ENCODE assay signal across 1 cellular context in the genomic region with DNA sequence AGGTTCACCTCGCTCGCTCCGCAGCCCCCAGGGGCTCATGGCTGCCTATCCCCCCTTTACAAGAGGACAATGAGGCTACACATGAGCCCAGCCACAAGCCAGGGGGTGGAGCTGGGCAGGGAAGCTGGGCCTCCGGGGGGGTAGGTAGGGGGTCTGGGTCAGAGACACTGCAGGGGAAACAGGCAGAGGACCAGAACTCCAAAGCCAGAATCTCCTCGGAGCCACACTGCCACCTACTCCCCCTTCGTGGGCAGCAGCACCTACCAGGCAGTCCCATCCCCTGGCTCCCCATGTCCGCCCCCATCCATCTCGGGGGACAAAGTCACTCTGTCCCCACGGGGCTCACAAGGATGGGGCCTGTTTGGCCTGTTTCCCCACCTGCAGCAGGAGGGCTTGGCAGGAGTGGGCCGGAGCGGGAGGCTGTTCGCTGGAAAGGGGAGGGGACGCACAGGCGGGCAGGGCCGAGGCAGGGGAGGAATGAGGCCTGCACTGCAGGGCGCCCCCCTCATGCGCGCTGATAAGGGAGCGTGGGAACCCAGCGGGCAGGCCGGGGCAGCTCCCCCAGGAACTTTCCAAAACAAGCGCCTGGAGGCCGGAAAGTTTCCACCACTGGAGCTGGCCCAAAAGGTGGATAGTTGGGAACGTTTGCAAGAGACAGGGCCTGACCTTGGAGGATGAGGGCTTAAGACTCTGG.
A peak's percentile ranks its signal among the peaks of the same experiment; 100 is the strongest.
TF ChIP-seq lines count a peak whose summit lies in the region.

No MANE protein-coding gene starts in this region.

TF ChIP-seq in K562, 482 proteins besides CTCF, POLR2A, EP300 and RAD21 (continued from another document and continues in another):
- TF ChIP-seq, protein P1, sequence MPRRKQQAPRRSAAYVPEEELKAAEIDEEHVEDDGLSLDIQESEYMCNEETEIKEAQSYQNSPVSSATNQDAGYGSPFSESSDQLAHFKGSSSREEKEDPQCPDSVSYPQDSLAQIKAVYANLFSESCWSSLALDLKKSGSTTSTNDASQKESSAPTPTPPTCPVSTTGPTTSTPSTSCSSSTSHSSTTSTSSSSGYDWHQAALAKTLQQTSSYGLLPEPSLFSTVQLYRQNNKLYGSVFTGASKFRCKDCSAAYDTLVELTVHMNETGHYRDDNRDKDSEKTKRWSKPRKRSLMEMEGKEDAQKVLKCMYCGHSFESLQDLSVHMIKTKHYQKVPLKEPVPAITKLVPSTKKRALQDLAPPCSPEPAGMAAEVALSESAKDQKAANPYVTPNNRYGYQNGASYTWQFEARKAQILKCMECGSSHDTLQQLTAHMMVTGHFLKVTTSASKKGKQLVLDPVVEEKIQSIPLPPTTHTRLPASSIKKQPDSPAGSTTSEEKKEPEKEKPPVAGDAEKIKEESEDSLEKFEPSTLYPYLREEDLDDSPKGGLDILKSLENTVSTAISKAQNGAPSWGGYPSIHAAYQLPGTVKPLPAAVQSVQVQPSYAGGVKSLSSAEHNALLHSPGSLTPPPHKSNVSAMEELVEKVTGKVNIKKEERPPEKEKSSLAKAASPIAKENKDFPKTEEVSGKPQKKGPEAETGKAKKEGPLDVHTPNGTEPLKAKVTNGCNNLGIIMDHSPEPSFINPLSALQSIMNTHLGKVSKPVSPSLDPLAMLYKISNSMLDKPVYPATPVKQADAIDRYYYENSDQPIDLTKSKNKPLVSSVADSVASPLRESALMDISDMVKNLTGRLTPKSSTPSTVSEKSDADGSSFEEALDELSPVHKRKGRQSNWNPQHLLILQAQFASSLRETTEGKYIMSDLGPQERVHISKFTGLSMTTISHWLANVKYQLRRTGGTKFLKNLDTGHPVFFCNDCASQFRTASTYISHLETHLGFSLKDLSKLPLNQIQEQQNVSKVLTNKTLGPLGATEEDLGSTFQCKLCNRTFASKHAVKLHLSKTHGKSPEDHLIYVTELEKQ (CRISPR knock-in tag; IDR thresholded peaks at IDR 0.05) = no peak
- TF ChIP-seq, protein P2, sequence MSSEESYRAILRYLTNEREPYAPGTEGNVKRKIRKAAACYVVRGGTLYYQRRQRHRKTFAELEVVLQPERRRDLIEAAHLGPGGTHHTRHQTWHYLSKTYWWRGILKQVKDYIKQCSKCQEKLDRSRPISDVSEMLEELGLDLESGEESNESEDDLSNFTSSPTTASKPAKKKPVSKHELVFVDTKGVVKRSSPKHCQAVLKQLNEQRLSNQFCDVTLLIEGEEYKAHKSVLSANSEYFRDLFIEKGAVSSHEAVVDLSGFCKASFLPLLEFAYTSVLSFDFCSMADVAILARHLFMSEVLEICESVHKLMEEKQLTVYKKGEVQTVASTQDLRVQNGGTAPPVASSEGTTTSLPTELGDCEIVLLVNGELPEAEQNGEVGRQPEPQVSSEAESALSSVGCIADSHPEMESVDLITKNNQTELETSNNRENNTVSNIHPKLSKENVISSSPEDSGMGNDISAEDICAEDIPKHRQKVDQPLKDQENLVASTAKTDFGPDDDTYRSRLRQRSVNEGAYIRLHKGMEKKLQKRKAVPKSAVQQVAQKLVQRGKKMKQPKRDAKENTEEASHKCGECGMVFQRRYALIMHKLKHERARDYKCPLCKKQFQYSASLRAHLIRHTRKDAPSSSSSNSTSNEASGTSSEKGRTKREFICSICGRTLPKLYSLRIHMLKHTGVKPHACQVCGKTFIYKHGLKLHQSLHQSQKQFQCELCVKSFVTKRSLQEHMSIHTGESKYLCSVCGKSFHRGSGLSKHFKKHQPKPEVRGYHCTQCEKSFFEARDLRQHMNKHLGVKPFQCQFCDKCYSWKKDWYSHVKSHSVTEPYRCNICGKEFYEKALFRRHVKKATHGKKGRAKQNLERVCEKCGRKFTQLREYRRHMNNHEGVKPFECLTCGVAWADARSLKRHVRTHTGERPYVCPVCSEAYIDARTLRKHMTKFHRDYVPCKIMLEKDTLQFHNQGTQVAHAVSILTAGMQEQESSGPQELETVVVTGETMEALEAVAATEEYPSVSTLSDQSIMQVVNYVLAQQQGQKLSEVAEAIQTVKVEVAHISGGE (CRISPR knock-in tag; IDR thresholded peaks at IDR 0.05) = peak in 1 of 3 experiments; percentile 47; a peak in 1 of 6 replicates
- TF ChIP-seq ZNF224 (CRISPR knock-in tag; IDR thresholded peaks at IDR 0.05) = no peak
- TF ChIP-seq, protein P3, sequence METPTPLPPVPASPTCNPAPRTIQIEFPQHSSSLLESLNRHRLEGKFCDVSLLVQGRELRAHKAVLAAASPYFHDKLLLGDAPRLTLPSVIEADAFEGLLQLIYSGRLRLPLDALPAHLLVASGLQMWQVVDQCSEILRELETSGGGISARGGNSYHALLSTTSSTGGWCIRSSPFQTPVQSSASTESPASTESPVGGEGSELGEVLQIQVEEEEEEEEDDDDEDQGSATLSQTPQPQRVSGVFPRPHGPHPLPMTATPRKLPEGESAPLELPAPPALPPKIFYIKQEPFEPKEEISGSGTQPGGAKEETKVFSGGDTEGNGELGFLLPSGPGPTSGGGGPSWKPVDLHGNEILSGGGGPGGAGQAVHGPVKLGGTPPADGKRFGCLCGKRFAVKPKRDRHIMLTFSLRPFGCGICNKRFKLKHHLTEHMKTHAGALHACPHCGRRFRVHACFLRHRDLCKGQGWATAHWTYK (CRISPR knock-in tag; IDR thresholded peaks at IDR 0.05) = peak; percentile 82
- no peak for TF ChIP-seq THRAP3 (IDR thresholded peaks at IDR 0.05; ENCODE audit: borderline replicate concordance)
- peak; percentile 39 for TF ChIP-seq FIP1L1 (IDR thresholded peaks at IDR 0.05; ENCODE audit: low read depth, low read length, poor library complexity, severe bottlenecking)
- TF ChIP-seq POLR2AphosphoS5 (IDR thresholded peaks at IDR 0.05; ENCODE audit: control insufficient read depth, insufficient read depth, low read depth, low read length) = 0 out of 2 replicates have a peak, but pooled peaks have one; percentile 43
- 0 out of 2 replicates have a peak, but pooled peaks have one; percentile 51 for TF ChIP-seq SOX6 (IDR thresholded peaks at IDR 0.05)
- peak; percentile 90; the same call in 1 of the 2 replicates for TF ChIP-seq MTA3 (IDR thresholded peaks at IDR 0.05; ENCODE audit: borderline replicate concordance)
- TF ChIP-seq, protein P4, sequence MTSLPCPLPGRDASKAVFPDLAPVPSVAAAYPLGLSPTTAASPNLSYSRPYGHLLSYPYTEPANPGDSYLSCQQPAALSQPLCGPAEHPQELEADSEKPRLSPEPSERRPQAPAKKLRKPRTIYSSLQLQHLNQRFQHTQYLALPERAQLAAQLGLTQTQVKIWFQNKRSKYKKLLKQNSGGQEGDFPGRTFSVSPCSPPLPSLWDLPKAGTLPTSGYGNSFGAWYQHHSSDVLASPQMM (CRISPR knock-in tag; IDR thresholded peaks at IDR 0.05) = no peak
- TF ChIP-seq, protein P5, sequence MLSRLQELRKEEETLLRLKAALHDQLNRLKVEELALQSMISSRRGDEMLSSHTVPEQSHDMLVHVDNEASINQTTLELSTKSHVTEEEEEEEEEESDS (CRISPR knock-in tag; IDR thresholded peaks at IDR 0.05) = no peak
- 0 out of 2 replicates have a peak, but pooled peaks have one; percentile 19 for TF ChIP-seq FOXM1 (IDR thresholded peaks at IDR 0.05; ENCODE audit: low read depth)
- no peak for TF ChIP-seq FOXM1 (CRISPR knock-in tag; IDR thresholded peaks at IDR 0.05; ENCODE audit: low read depth)
- TF ChIP-seq, protein P6, sequence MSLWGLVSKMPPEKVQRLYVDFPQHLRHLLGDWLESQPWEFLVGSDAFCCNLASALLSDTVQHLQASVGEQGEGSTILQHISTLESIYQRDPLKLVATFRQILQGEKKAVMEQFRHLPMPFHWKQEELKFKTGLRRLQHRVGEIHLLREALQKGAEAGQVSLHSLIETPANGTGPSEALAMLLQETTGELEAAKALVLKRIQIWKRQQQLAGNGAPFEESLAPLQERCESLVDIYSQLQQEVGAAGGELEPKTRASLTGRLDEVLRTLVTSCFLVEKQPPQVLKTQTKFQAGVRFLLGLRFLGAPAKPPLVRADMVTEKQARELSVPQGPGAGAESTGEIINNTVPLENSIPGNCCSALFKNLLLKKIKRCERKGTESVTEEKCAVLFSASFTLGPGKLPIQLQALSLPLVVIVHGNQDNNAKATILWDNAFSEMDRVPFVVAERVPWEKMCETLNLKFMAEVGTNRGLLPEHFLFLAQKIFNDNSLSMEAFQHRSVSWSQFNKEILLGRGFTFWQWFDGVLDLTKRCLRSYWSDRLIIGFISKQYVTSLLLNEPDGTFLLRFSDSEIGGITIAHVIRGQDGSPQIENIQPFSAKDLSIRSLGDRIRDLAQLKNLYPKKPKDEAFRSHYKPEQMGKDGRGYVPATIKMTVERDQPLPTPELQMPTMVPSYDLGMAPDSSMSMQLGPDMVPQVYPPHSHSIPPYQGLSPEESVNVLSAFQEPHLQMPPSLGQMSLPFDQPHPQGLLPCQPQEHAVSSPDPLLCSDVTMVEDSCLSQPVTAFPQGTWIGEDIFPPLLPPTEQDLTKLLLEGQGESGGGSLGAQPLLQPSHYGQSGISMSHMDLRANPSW (CRISPR knock-in tag; IDR thresholded peaks at IDR 0.05) = 0 out of 2 replicates have a peak, but pooled peaks have one; percentile 81
- TF ChIP-seq ETV5 (CRISPR knock-in tag; IDR thresholded peaks at IDR 0.05; ENCODE audit: low read depth) = peak; percentile 59
- no peak for TF ChIP-seq RBBP5 (IDR thresholded peaks at IDR 0.05; ENCODE audit: borderline replicate concordance, insufficient read depth, low read length, poor library complexity, severe bottlenecking)
- TF ChIP-seq KAT7 (CRISPR knock-in tag; IDR thresholded peaks at IDR 0.05; ENCODE audit: borderline replicate concordance) = no peak
- TF ChIP-seq TBL1XR1 (IDR thresholded peaks at IDR 0.05; ENCODE audit: low read length in 2 of 2) = peak; percentile 38 to 63; a peak in 2 of 4 replicates
- no peak for TF ChIP-seq ZNF561 (CRISPR knock-in tag; conservative IDR thresholded peaks at IDR 0.05)
- TF ChIP-seq EP400 (IDR thresholded peaks at IDR 0.05) = peak; percentile 48
- TF ChIP-seq, protein P7, sequence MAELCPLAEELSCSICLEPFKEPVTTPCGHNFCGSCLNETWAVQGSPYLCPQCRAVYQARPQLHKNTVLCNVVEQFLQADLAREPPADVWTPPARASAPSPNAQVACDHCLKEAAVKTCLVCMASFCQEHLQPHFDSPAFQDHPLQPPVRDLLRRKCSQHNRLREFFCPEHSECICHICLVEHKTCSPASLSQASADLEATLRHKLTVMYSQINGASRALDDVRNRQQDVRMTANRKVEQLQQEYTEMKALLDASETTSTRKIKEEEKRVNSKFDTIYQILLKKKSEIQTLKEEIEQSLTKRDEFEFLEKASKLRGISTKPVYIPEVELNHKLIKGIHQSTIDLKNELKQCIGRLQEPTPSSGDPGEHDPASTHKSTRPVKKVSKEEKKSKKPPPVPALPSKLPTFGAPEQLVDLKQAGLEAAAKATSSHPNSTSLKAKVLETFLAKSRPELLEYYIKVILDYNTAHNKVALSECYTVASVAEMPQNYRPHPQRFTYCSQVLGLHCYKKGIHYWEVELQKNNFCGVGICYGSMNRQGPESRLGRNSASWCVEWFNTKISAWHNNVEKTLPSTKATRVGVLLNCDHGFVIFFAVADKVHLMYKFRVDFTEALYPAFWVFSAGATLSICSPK (IDR thresholded peaks at IDR 0.05; ENCODE audit: borderline replicate concordance) = no peak
- peak; percentile 23; the same call in 1 of the 2 replicates for TF ChIP-seq MEF2D (tag; conservative IDR thresholded peaks at IDR 0.05; ENCODE audit: low read depth)
- no peak for TF ChIP-seq MIER1 (IDR thresholded peaks at IDR 0.05; ENCODE audit: low read depth)
- TF ChIP-seq SRSF9 (IDR thresholded peaks at IDR 0.05; ENCODE audit: borderline replicate concordance, low read depth, low read length) = no peak
- TF ChIP-seq RAD51 (IDR thresholded peaks at IDR 0.05; ENCODE audit: borderline replicate concordance, low read depth) = no peak
- TF ChIP-seq, protein P8, sequence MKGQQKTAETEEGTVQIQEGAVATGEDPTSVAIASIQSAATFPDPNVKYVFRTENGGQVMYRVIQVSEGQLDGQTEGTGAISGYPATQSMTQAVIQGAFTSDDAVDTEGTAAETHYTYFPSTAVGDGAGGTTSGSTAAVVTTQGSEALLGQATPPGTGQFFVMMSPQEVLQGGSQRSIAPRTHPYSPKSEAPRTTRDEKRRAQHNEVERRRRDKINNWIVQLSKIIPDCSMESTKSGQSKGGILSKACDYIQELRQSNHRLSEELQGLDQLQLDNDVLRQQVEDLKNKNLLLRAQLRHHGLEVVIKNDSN (CRISPR knock-in tag; IDR thresholded peaks at IDR 0.05) = no peak
- no peak for TF ChIP-seq GTF2F1 (IDR thresholded peaks at IDR 0.05; ENCODE audit: low read depth, low read length)
- TF ChIP-seq HLTF (IDR thresholded peaks at IDR 0.05) = no peak
- TF ChIP-seq SP1 (CRISPR knock-in tag; IDR thresholded peaks at IDR 0.05) = peak; percentile 47; the same call in 1 of the 2 replicates
- peak; percentile 55; the same call in 1 of the 2 replicates for TF ChIP-seq SAFB (IDR thresholded peaks at IDR 0.05; ENCODE audit: borderline replicate concordance, low read depth, low read length)
- peak; percentile 91 for TF ChIP-seq HMGN3 (IDR thresholded peaks at IDR 0.05; ENCODE audit: borderline replicate concordance, extremely low read depth, insufficient read length, low read depth, low read length)
- TF ChIP-seq, protein P9, sequence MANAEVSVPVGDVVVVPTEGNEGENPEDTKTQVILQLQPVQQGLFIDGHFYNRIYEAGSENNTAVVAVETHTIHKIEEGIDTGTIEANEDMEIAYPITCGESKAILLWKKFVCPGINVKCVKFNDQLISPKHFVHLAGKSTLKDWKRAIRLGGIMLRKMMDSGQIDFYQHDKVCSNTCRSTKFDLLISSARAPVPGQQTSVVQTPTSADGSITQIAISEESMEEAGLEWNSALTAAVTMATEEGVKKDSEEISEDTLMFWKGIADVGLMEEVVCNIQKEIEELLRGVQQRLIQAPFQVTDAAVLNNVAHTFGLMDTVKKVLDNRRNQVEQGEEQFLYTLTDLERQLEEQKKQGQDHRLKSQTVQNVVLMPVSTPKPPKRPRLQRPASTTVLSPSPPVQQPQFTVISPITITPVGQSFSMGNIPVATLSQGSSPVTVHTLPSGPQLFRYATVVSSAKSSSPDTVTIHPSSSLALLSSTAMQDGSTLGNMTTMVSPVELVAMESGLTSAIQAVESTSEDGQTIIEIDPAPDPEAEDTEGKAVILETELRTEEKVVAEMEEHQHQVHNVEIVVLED (CRISPR knock-in tag; IDR thresholded peaks at IDR 0.05) = 0 out of 2 replicates have a peak, but pooled peaks have one; percentile 14
- 0 out of 2 replicates have a peak, but pooled peaks have one; percentile 12 for TF ChIP-seq TEAD4 (IDR thresholded peaks at IDR 0.05; ENCODE audit: low read length)
- no peak for TF ChIP-seq TEAD4 (CRISPR knock-in tag; IDR thresholded peaks at IDR 0.05; ENCODE audit: borderline replicate concordance)
- no peak; the same call in 1 of the 2 replicates for TF ChIP-seq GATA2 (CRISPR knock-in tag; IDR thresholded peaks at IDR 0.05)
- 0 out of 2 replicates have a peak, but pooled peaks have one; percentile 51 for TF ChIP-seq SMARCC2 (IDR thresholded peaks at IDR 0.05; ENCODE audit: low read depth)
- TF ChIP-seq, protein P10, sequence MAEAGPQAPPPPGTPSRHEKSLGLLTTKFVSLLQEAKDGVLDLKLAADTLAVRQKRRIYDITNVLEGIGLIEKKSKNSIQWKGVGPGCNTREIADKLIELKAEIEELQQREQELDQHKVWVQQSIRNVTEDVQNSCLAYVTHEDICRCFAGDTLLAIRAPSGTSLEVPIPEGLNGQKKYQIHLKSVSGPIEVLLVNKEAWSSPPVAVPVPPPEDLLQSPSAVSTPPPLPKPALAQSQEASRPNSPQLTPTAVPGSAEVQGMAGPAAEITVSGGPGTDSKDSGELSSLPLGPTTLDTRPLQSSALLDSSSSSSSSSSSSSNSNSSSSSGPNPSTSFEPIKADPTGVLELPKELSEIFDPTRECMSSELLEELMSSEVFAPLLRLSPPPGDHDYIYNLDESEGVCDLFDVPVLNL (CRISPR knock-in tag; IDR thresholded peaks at IDR 0.05; ENCODE audit: low read depth) = no peak
- no peak for TF ChIP-seq ZNF12 (CRISPR knock-in tag; IDR thresholded peaks at IDR 0.05)
